1 cellular context compared by ENCODE assay signal in the genomic region with DNA sequence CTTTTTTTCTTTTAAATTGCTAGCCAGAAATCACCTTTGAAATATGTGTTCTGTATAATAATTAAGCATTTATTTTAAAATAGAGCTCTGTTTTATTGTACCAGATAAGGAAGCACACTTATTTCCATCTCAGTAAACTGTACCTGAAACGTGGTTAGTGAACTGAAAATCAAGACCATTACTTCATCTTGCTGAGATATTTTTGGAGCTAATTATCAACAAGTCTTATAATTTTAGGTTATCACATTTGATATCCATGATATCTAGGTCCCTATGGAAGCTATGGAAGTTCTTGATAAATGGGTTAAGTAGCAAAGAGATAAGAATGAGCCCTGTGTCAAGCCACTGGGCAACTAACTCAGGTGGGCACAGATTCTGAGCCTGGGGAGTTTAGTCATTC.
A peak's percentile ranks its signal among the peaks of the same experiment; 100 is the strongest.
TF ChIP-seq lines count a peak whose summit lies in the region.

No MANE protein-coding gene starts in this region.

TF ChIP-seq in GM12878, 131 proteins besides CTCF, POLR2A, EP300 and RAD21 (continued from another document):
- TF ChIP-seq, protein P1, sequence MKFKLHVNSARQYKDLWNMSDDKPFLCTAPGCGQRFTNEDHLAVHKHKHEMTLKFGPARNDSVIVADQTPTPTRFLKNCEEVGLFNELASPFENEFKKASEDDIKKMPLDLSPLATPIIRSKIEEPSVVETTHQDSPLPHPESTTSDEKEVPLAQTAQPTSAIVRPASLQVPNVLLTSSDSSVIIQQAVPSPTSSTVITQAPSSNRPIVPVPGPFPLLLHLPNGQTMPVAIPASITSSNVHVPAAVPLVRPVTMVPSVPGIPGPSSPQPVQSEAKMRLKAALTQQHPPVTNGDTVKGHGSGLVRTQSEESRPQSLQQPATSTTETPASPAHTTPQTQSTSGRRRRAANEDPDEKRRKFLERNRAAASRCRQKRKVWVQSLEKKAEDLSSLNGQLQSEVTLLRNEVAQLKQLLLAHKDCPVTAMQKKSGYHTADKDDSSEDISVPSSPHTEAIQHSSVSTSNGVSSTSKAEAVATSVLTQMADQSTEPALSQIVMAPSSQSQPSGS (IDR thresholded peaks at IDR 0.05; ENCODE audit: low read length): peak; percentile 29; the same call in 1 of the 2 replicates
- TF ChIP-seq JUNB (IDR thresholded peaks at IDR 0.05) (no peak), BMI1 (IDR thresholded peaks at IDR 0.05; ENCODE audit: borderline replicate concordance) (no peak), ZNF217 (IDR thresholded peaks at IDR 0.05) (no peak), ATF7 (IDR thresholded peaks at IDR 0.05; ENCODE audit: low read depth) (peak; percentile 72), NR2F1 (conservative IDR thresholded peaks at IDR 0.05) (no peak), IKZF1 (conservative IDR thresholded peaks at IDR 0.05) (no peak), MYB (IDR thresholded peaks at IDR 0.05; ENCODE audit: borderline replicate concordance, low read depth, low read length) (no peak), CREB1 (IDR thresholded peaks at IDR 0.05; ENCODE audit: low read depth) (no peak), ZNF24 (IDR thresholded peaks at IDR 0.05) (no peak), RELA (IDR thresholded peaks at IDR 0.05; ENCODE audit: borderline replicate concordance, partially characterized antibody) (no peak), MEF2B (IDR thresholded peaks at IDR 0.05; ENCODE audit: partially characterized antibody, poor library complexity, severe bottlenecking) (peak; percentile 50), PML (IDR thresholded peaks at IDR 0.05; ENCODE audit: low read length) (no peak), YY1 (IDR thresholded peaks at IDR 0.05; ENCODE audit: low read depth, low read length) (no peak), CBFB (IDR thresholded peaks at IDR 0.05; ENCODE audit: low read depth) (no peak), MTA2 (IDR thresholded peaks at IDR 0.05; ENCODE audit: low read depth) (0 out of 2 replicates have a peak, but pooled peaks have one; percentile 14), SREBF2 (IDR thresholded peaks at IDR 0.05; ENCODE audit: low read length) (no peak), SMAD5 (IDR thresholded peaks at IDR 0.05; ENCODE audit: low read depth) (no peak), HDAC6 (IDR thresholded peaks at IDR 0.05; ENCODE audit: unreplicated experiment) (no peak), BHLHE40 (IDR thresholded peaks at IDR 0.05; ENCODE audit: borderline replicate concordance in 1 of 2, low read depth in 2 of 2, low read length in 1 of 2) (no peak), SRF (IDR thresholded peaks at IDR 0.05; ENCODE audit: low read depth in 2 of 2, low read length in 2 of 2) (no peak), DPF2 (IDR thresholded peaks at IDR 0.05) (no peak), MEF2A (IDR thresholded peaks at IDR 0.05; ENCODE audit: insufficient read depth, low read depth, low read length) (0 out of 2 replicates have a peak, but pooled peaks have one; percentile 62), TAF1 (IDR thresholded peaks at IDR 0.05; ENCODE audit: borderline replicate concordance, low read depth, low read length) (no peak)
- TF ChIP-seq, protein P2, sequence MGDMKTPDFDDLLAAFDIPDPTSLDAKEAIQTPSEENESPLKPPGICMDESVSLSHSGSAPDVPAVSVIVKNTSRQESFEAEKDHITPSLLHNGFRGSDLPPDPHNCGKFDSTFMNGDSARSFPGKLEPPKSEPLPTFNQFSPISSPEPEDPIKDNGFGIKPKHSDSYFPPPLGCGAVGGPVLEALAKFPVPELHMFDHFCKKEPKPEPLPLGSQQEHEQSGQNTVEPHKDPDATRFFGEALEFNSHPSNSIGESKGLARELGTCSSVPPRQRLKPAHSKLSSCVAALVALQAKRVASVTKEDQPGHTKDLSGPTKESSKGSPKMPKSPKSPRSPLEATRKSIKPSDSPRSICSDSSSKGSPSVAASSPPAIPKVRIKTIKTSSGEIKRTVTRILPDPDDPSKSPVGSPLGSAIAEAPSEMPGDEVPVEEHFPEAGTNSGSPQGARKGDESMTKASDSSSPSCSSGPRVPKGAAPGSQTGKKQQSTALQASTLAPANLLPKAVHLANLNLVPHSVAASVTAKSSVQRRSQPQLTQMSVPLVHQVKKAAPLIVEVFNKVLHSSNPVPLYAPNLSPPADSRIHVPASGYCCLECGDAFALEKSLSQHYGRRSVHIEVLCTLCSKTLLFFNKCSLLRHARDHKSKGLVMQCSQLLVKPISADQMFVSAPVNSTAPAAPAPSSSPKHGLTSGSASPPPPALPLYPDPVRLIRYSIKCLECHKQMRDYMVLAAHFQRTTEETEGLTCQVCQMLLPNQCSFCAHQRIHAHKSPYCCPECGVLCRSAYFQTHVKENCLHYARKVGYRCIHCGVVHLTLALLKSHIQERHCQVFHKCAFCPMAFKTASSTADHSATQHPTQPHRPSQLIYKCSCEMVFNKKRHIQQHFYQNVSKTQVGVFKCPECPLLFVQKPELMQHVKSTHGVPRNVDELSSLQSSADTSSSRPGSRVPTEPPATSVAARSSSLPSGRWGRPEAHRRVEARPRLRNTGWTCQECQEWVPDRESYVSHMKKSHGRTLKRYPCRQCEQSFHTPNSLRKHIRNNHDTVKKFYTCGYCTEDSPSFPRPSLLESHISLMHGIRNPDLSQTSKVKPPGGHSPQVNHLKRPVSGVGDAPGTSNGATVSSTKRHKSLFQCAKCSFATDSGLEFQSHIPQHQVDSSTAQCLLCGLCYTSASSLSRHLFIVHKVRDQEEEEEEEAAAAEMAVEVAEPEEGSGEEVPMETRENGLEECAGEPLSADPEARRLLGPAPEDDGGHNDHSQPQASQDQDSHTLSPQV (IDR thresholded peaks at IDR 0.05): no peak
- TF ChIP-seq, protein P3, sequence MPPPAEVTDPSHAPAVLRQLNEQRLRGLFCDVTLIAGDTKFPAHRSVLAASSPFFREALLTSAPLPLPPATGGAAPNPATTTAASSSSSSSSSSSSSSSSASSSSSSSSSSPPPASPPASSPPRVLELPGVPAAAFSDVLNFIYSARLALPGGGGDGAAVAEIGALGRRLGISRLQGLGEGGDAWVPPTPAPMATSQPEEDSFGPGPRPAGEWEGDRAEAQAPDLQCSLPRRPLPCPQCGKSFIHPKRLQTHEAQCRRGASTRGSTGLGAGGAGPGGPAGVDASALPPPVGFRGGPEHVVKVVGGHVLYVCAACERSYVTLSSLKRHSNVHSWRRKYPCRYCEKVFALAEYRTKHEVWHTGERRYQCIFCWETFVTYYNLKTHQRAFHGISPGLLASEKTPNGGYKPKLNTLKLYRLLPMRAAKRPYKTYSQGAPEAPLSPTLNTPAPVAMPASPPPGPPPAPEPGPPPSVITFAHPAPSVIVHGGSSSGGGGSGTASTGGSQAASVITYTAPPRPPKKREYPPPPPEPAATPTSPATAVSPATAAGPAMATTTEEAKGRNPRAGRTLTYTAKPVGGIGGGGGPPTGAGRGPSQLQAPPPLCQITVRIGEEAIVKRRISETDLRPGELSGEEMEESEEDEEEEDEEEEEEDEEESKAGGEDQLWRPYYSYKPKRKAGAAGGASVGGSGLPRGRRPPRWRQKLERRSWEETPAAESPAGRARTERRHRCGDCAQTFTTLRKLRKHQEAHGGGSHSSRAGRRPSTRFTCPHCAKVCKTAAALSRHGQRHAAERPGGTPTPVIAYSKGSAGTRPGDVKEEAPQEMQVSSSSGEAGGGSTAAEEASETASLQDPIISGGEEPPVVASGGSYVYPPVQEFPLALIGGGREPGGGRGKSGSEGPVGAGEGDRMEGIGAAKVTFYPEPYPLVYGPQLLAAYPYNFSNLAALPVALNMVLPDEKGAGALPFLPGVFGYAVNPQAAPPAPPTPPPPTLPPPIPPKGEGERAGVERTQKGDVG (CRISPR knock-in tag; IDR thresholded peaks at IDR 0.05): no peak
